ENCODE assay signal across 34 cellular contexts in the genomic region with DNA sequence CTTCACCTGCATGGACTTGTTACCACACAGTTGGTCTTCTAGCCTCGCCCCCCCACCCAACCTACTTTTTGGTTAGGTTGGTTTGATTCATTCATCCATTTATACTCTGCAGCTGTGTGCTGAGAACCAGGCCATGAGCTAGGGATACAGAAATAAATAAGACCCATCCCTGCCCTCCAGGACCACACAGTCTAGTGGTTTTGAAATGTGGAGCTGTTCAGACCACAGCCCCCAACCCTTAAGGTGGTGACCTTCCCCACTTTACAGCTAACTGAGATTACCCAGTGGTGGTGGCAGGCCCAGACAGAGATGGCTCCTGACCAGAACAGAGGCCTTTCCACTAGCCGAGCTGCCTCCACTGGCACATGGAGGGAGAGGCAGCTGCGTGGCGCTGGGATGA. TPM values are rescaled to one million over a fixed set of nuclear protein-coding genes. Genes with fewer than 3 reads are reported as not detected.
"Had no signal": no experiment of that assay in that cellular context is flagged by ENCODE, and none has a peak within 500 bp of the region (broad histone marks: within the 10 kb centered on the region; RNA-seq: fewer than 3 reads in every experiment).

No MANE protein-coding gene starts in this region.

- H3K27me3 ChIP-seq: MG63 had no signal

- H3K4me3 ChIP-seq: MG63 had no signal

- H3K9me3 ChIP-seq: MG63 had no signal

- DNase-seq: Karpas-422, Kasumi-1, MG63, MM.1S, MV-4-11, NCI-H1048, NCI-H1092, NCI-H1105, NCI-H1105 treated with DMSO at 0.1 percent for 48 hours, NCI-H1417 treated with DMSO at 0.1 percent for 48 hours, NCI-H1436, NCI-H1436 treated with DMSO at 0.1 percent for 48 hours, NCI-H146, NCI-H1694, NCI-H1694 treated with DMSO at 0.1 percent for 48 hours, NCI-H187, NCI-H187 treated with DMSO at 0.1 percent for 48 hours, NCI-H1930, NCI-H2029, NCI-H2029 treated with DMSO at 0.1 percent for 48 hours, NCI-H2081, NCI-H2081 treated with DMSO at 0.1 percent for 48 hours, NCI-H2107, NCI-H2171, NCI-H2171 treated with DMSO at 0.1 percent for 48 hours, NCI-H2227 treated with DMSO at 0.1 percent for 48 hours, NCI-H226, NCI-H345, NCI-H446, NCI-H446 treated with DMSO at 0.1 percent for 48 hours, NCI-H510A, NCI-H510A treated with DMSO at 0.1 percent for 48 hours had no signal

- H3K36me3 ChIP-seq: MG63 had no signal

RNA-seq across cellular contexts. Expression of a gene that starts 37.0 kb away (rescaled TPM):
- total RNA-seq: LHCN-M2, MCF 10A had no signal
